ENCODE assay signal across 8 cellular contexts in genomic region chr10:79071535-79071923, GRCh38. TPM values are rescaled to one million over a fixed set of nuclear protein-coding genes. Genes with fewer than 3 reads are reported as not detected.
DNase-seq lines count a peak whose midpoint lies in the region; ATAC-seq and TF ChIP-seq lines count a peak whose summit lies in the region.

No MANE protein-coding gene starts in this region.

- DNase-seq in WTC11 (ENCODE audit: low spot score) (no peak), foreskin melanocyte (peak; percentile 83), retinal pigment epithelial cell (ENCODE audit: low read depth) (no peak), RKO (ENCODE audit: low spot score) (no peak), DMS114 treated with DMSO at 0.1 percent for 48 hours (lab: John Stamatoyannopoulos, UW; ENCODE audit: unreplicated experiment) (no peak), NCI-H526 treated with DMSO at 0.1 percent for 48 hours (lab: John Stamatoyannopoulos, UW) (no peak), cerebellar cortex (ENCODE audit: low spot score) (no peak)

- no peak for ATAC-seq in WTC11

- POLR2A ChIA-PET in WTC11 (lab: Charles Lee) = interaction anchor here (0.9 to 1.8 kb wide), 5 partner anchors 42 to 124 kb away, joined by 3 to 8 read pairs (median 5); no protein-coding TSS in a partner anchor

- H3K27ac Mint-ChIP-seq in WTC11 = peak overlapping the region; percentile 92

- peak overlapping the region; percentile 92 for H3K4me3 ChIP-seq in retinal pigment epithelial cell (ENCODE audit: low read length)

- no peaks in the 10 kb centered on the region for H3K36me3 Mint-ChIP-seq in WTC11

- H3K9me3 ChIP-seq in ES-I3 (ENCODE audit: control insufficient read depth, insufficient read depth, low read length) = no peaks in the 10 kb centered on the region

- H3K36me3 ChIP-seq in ES-I3 (ENCODE audit: insufficient read depth, low read length) = no peaks in the 10 kb centered on the region

- H3K27me3 Mint-ChIP-seq in WTC11 (ENCODE audit: low read depth) = peaks cover 8% of the 10 kb centered on the region; the same call in 1 of the 2 replicates

- CTCF ChIA-PET in WTC11 (lab: Charles Lee) = interaction anchor here (0.6 to 3.0 kb wide), 9 partner anchors 19 to 222 kb away, joined by 3 to 22 read pairs (median 4); no protein-coding TSS in a partner anchor

- peak overlapping the region; percentile 52 for H3K9ac ChIP-seq in ES-I3 (ENCODE audit: low read depth, low read length)

- peak overlapping the region; percentile 76 for H3K4me3 Mint-ChIP-seq in WTC11

- no peaks in the 10 kb centered on the region for H3K9me3 Mint-ChIP-seq in WTC11

- H3K4me1 Mint-ChIP-seq in WTC11 = peaks cover 55% of the 10 kb centered on the region

- peaks cover 31% of the 10 kb centered on the region for H3K4me1 ChIP-seq in ES-I3 (ENCODE audit: insufficient read depth, low read length)

- TF ChIP-seq CTCF in WTC11 (IDR thresholded peaks at IDR 0.05) (no peak), retinal pigment epithelial cell (conservative IDR thresholded peaks at IDR 0.05; ENCODE audit: low read depth, low read length) (no peak)

TF ChIP-seq in WTC11, 78 proteins besides CTCF, POLR2A, EP300 and RAD21:
- TF ChIP-seq RELA (CRISPR knock-in tag; IDR thresholded peaks at IDR 0.05; ENCODE audit: borderline replicate concordance) = no peak
- TF ChIP-seq MAX (CRISPR knock-in tag; IDR thresholded peaks at IDR 0.05) = 0 out of 2 replicates have a peak, but pooled peaks have one; percentile 38

RNA-seq across cellular contexts. Expression of gene ZMIZ1, which starts 2.8 kb away (rescaled TPM):
- 34.3 to 44.4 TPM (median 35.2 TPM) in 3 replicates for total RNA-seq in WTC11 (2021)
